13 cellular contexts compared by ENCODE assay signal in the genomic region with DNA sequence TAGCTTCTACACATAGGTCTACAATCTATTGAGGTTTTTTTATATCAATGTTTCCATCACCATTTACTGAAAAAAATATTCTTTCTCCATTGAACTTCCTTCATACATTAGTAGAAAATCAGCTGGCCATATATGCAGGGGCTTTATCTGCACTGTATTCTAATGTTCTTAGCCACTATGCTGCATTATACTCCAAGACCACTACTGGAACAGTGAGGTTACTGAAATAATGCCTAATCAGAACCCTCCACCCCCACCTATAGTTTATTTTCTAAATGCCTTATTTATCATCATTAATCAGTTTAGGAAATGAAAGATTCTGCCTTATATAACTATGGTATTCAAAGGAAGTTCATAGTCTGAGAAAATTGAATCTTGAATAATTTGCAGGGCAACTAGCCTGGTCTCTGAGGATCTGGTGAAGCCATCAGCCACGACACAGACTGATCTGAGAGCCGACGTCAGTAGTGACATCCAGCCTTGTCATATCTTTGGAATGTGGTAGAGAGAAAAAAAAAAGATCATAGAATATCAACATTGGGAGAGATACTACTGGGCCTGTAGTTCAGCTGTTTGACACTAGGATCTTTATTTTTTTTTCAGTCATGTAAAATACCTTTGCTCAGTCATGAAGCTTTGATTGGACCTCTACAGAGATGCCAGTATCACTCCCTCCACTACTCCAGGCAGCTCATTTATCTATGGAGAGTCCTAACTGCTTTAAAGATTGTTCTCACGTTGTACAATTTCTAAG.
DNase-seq lines count a peak whose midpoint lies in the region; FAIRE-seq and TF ChIP-seq lines count a peak whose summit lies in the region.
"Had no signal": no experiment of that assay in that cellular context is flagged by ENCODE, and none has a peak within 500 bp of the region (broad histone marks: within the 10 kb centered on the region; RNA-seq: fewer than 3 reads in every experiment).

No MANE protein-coding gene starts in this region.

- no peak overlapping the region for H2AFZ ChIP-seq in mammary epithelial cell (ENCODE audit: low read depth, low read length)

- no peak for FAIRE-seq in frontal cortex (lab: Jason Lieb, UNC)

- intact Hi-C loops in Calu3 (cut with micrococcal nuclease; ENCODE audit: unreplicated experiment), result no loop called here
- intact Hi-C loops in mammary epithelial cell (cut with micrococcal nuclease), result no loop called here

- H3K9me3 ChIP-seq in mammary epithelial cell (replicated peaks; ENCODE audit: insufficient read depth, low read length) (no peaks in the 10 kb centered on the region), mesodermal cell (ENCODE audit: control insufficient read depth, low read length) (no peaks in the 10 kb centered on the region)
- H3K9me3 ChIP-seq: right lobe of liver had no signal

- H3K27ac ChIP-seq in mammary epithelial cell (ENCODE audit: insufficient read depth, low read depth, low read length) (peak overlapping the region; percentile 38), mesodermal cell (ENCODE audit: low read depth, low read length, severe bottlenecking) (peak overlapping the region; percentile 73)
- H3K27ac ChIP-seq: right lobe of liver had no signal

- H3K27me3 ChIP-seq in mammary epithelial cell (ENCODE audit: insufficient read depth, low read length), result no peaks in the 10 kb centered on the region
- H3K27me3 ChIP-seq: right lobe of liver had no signal

- peak overlapping the region; percentile 8 for H3K4me2 ChIP-seq in mammary epithelial cell (ENCODE audit: insufficient read depth, low read depth, low read length)

- no peaks in the 10 kb centered on the region for H3K9me3 Mint-ChIP-seq in Calu3 (ENCODE audit: low read depth, unreplicated experiment)

- dilution Hi-C loops in mammary epithelial cell (cut with HindIII; ENCODE audit: low sequenced_read_pairs), result no loop called here

- CTCF ChIA-PET in Calu3 (lab: Charles Lee) (interaction anchor here (0.5 to 1.3 kb wide), 3 partner anchors 25 to 131 kb away, joined by 3 to 5 read pairs (median 4); no protein-coding TSS in a partner anchor), mammary epithelial cell (lab: Charles Lee; ENCODE audit: low non-redundant PET) (no interaction called here)

- no peak for DNase-seq in Calu3
- DNase-seq in M059J (ENCODE audit: low read depth), result peak; percentile 95
- DNase-seq in mammary epithelial cell, result peak; percentile 69
- no peak for DNase-seq in stimulated activated CD4-positive, alpha-beta T cell treated with anti-CD3 and anti-CD28 coated beads, Interleukin-4, amount 100 ng/mL, for 24 hours
- no peak for DNase-seq in NCI-H2171 (lab: John Stamatoyannopoulos, UW)
- DNase-seq in frontal cortex (ENCODE audit: low spot score in 2 of 2), result no peak
- DNase-seq in stimulated activated CD4-positive, alpha-beta T cell treated with anti-CD3 and anti-CD28 coated beads, Interleukin-2, amount 100 ng/mL, for 48 hours, result no peak
- DNase-seq: anterior cingulate cortex, foreskin melanocyte, Karpas-422, NCI-H510A, right lobe of liver had no signal

- H3K9ac ChIP-seq in mammary epithelial cell (ENCODE audit: insufficient read depth, low read length), result no peak overlapping the region

- in situ Hi-C loops in mammary epithelial cell (cut with MboI; ENCODE audit: low sequenced_read_pairs in 2 of 2), result no loop called here

- no TSS peak for BruUV-seq in Calu3 (replicated peaks; lab: Mats Ljungman, UMichigan)
- no TSS peak for BruUV-seq in mammary epithelial cell (replicated peaks; lab: Mats Ljungman, UMichigan)

- no peaks in the 10 kb centered on the region for H3K27me3 Mint-ChIP-seq in Calu3 (ENCODE audit: unreplicated experiment)

- no peaks in the 10 kb centered on the region for H3K36me3 Mint-ChIP-seq in Calu3 (ENCODE audit: insufficient read depth, unreplicated experiment)

- H3K79me2 ChIP-seq in mammary epithelial cell (ENCODE audit: insufficient read depth, low read length), result peaks cover 83% of the 10 kb centered on the region

- H4K20me1 ChIP-seq in mammary epithelial cell (ENCODE audit: insufficient read depth, low read length), result no peaks in the 10 kb centered on the region

- H3K4me1 ChIP-seq in mammary epithelial cell (ENCODE audit: insufficient read depth, low read length) (peaks cover 18% of the 10 kb centered on the region), mesodermal cell (ENCODE audit: control insufficient read depth, insufficient read depth, low read length, poor library complexity, severe bottlenecking) (peaks cover 31% of the 10 kb centered on the region)
- H3K4me1 ChIP-seq: right lobe of liver had no signal

- H3K4me3 Mint-ChIP-seq in Calu3 (ENCODE audit: low read depth, unreplicated experiment), result no peak overlapping the region

- TF ChIP-seq CTCF in Calu3 (IDR thresholded peaks at IDR 0.05; ENCODE audit: unreplicated experiment) (no peak), mammary epithelial cell (conservative IDR thresholded peaks at IDR 0.05 in 1 of 2, IDR thresholded peaks at IDR 0.05 in 1 of 2; ENCODE audit: extremely low read depth in 1 of 2, insufficient read depth in 1 of 2, low read depth in 1 of 2, low read length in 2 of 2) (peak; percentile 23 to 34)

- peak overlapping the region; percentile 52 for H3K27ac Mint-ChIP-seq in Calu3 (ENCODE audit: unreplicated experiment)

- 34% methylated on average over 4 of the region's 4 CpGs for WGBS in mammary epithelial cell (ENCODE audit: low coverage, missing lambda C conversion rate)
- 60 to 93% methylated on average over 2 to 4 of the region's 4 CpGs for WGBS in mesodermal cell (ENCODE audit: insufficient coverage in 2 of 2), 2 experiments

- no peak overlapping the region for H3K4me3 ChIP-seq in mammary epithelial cell (replicated peaks in 1 of 3; ENCODE audit: insufficient read depth in 1 of 3, low read depth in 2 of 3, low read length in 3 of 3)
- H3K4me3 ChIP-seq in mesodermal cell (ENCODE audit: extremely low read depth, insufficient read depth, low read length, poor library complexity, severe bottlenecking), result no peak overlapping the region
- H3K4me3 ChIP-seq: right lobe of liver had no signal

- H3K4me1 Mint-ChIP-seq in Calu3 (ENCODE audit: low read depth, unreplicated experiment), result peaks cover 14% of the 10 kb centered on the region

- H3K36me3 ChIP-seq in mammary epithelial cell (ENCODE audit: insufficient read depth, low read length), result no peaks in the 10 kb centered on the region
- no peaks in the 10 kb centered on the region for H3K36me3 ChIP-seq in mesodermal cell (ENCODE audit: control insufficient read depth, insufficient read depth, low read length)
- H3K36me3 ChIP-seq: right lobe of liver had no signal

Comparison
In these comparisons a context has a peak if more than half of its experiments do, and no peak if none do; other contexts are left out.
1. DNase-seq: peak in M059J (single experiment) and mammary epithelial cell (single experiment); none in Calu3 (single experiment), stimulated activated CD4-positive, alpha-beta T cell treated with anti-CD3 and anti-CD28 coated beads, Interleukin-4, amount 100 ng/mL, for 24 hours (single experiment), NCI-H2171 (single experiment), frontal cortex (0 of 2) and stimulated activated CD4-positive, alpha-beta T cell treated with anti-CD3 and anti-CD28 coated beads, Interleukin-2, amount 100 ng/mL, for 48 hours (0 of 2).